ENCODE assay signal across 10 cellular contexts in the genomic region with DNA sequence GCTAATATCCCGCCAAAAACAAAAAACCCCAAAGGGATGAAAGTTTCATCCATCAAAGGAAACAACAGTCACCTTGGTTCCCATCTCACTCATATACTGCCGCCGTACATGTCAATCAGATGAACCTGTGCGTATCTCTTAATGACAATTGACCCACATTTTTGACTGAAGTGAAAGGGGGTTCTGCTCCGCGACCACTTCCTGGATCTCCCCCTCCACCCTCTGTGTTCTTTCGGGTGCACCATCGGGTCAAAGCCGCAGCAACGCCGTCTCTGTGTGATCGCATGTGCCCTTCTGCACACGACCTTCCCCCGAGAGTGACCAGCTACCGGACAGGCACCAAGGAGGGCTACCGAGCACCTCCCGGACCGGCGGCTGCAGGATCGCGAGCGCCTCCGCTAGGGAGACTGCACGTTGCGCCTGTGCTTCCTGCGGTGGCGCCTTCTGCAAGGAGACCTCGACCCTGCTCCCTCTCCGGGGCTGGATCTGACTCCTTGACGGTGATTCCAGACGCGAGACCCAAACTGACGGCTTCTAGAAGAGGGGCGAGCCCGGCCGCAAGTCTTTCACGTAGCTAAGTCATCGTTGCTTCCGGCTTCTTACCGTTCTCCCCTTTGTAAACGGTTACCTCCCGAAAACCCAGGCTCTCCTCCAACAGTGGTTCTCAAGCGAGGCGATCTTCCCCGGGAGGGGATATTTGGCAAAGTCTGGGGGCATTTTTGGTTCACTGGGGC. TPM values are rescaled to one million over a fixed set of nuclear protein-coding genes. Genes with fewer than 3 reads are reported as not detected.
DNase-seq lines count a peak whose midpoint lies in the region; ATAC-seq and TF ChIP-seq lines count a peak whose summit lies in the region.
"Not testable (repeated sequence)": the region's sequence is repeated elsewhere in the genome, so short reads cannot be mapped to it uniquely, and the experiment has no call there.
"Had no signal": no experiment of that assay in that cellular context is flagged by ENCODE, and none has a peak within 500 bp of the region (broad histone marks: within the 10 kb centered on the region; RNA-seq: fewer than 3 reads in every experiment).

No MANE protein-coding gene starts in this region.

- DNase-seq in activated CD4-positive, alpha-beta memory T cell treated with anti-CD3 and anti-CD28 coated beads, Interleukin-2, amount 10 ng/mL, durations not matched to agents 7 days and 5 days = peak; percentile 26
- DNase-seq in kidney epithelial cell (ENCODE audit: low read depth); upper lobe of right lung: not testable (repeated sequence)
- DNase-seq in posterior cingulate gyrus = peak in 6 of 10 donors; percentile 15 to 89 (median 52)

- H3K9me2 ChIP-seq in Loucy (replicated peaks; ENCODE audit: low read depth, low read length) = not testable (repeated sequence)

- POLR2A ChIA-PET in activated CD4-positive, alpha-beta memory T cell treated with anti-CD3 and anti-CD28 coated beads, Interleukin-2, amount 10 ng/mL, durations not matched to agents 7 days and 5 days (lab: Charles Lee) = not testable (repeated sequence)

- H3K27ac Mint-ChIP-seq in activated CD4-positive, alpha-beta memory T cell treated with anti-CD3 and anti-CD28 coated beads, Interleukin-2, amount 10 ng/mL, durations not matched to agents 7 days and 5 days = peak overlapping the region; percentile 79

- peak overlapping the region; percentile 85 for H3K4me2 ChIP-seq in Loucy (ENCODE audit: low read depth, low read length, poor library complexity, severe bottlenecking)

- not testable (repeated sequence) for H3K4me1 ChIP-seq in Loucy (ENCODE audit: insufficient read depth, low read length, poor library complexity, severe bottlenecking); ectodermal cell (ENCODE audit: control insufficient read depth, insufficient read depth, low read length); upper lobe of right lung

- intact Hi-C loops in posterior cingulate gyrus (cut with DNase I); upper lobe of right lung (cut with DNase I): not testable (repeated sequence)

- H3K27me3 Mint-ChIP-seq in activated CD4-positive, alpha-beta memory T cell treated with anti-CD3 and anti-CD28 coated beads, Interleukin-2, amount 10 ng/mL, durations not matched to agents 7 days and 5 days = not testable (repeated sequence)

- not testable (repeated sequence) for H3K4me1 Mint-ChIP-seq in activated CD4-positive, alpha-beta memory T cell treated with anti-CD3 and anti-CD28 coated beads, Interleukin-2, amount 10 ng/mL, durations not matched to agents 7 days and 5 days

- H3K9me3 Mint-ChIP-seq in activated CD4-positive, alpha-beta memory T cell treated with anti-CD3 and anti-CD28 coated beads, Interleukin-2, amount 10 ng/mL, durations not matched to agents 7 days and 5 days = not testable (repeated sequence)

- CTCF ChIA-PET in activated CD4-positive, alpha-beta memory T cell treated with anti-CD3 and anti-CD28 coated beads, Interleukin-2, amount 10 ng/mL, durations not matched to agents 7 days and 5 days (lab: Charles Lee) = not testable (repeated sequence)

- not testable (repeated sequence) for H3F3A ChIP-seq in Loucy (ENCODE audit: low read depth)

- H3K79me2 ChIP-seq in Loucy (ENCODE audit: insufficient read depth, low read length) = not testable (repeated sequence)

- H3K9ac ChIP-seq in Loucy (ENCODE audit: low read depth, low read length, poor library complexity, severe bottlenecking) = peak overlapping the region; percentile 75

- peaks cover 21% of the 10 kb centered on the region for H3K36me3 Mint-ChIP-seq in activated CD4-positive, alpha-beta memory T cell treated with anti-CD3 and anti-CD28 coated beads, Interleukin-2, amount 10 ng/mL, durations not matched to agents 7 days and 5 days (ENCODE audit: low read depth)

- H3K4me3 ChIP-seq in Loucy (ENCODE audit: low read length, poor library complexity, severe bottlenecking) (peak overlapping the region; percentile 92), ectodermal cell (ENCODE audit: insufficient read depth, low read depth, low read length) (peak overlapping the region; percentile 47), kidney epithelial cell (ENCODE audit: low read depth, low read length) (peak overlapping the region; percentile 48), upper lobe of right lung (peak overlapping the region; percentile 55)

- H4K20me1 ChIP-seq in Loucy (ENCODE audit: insufficient read depth, low read length, poor library complexity, severe bottlenecking) = not testable (repeated sequence)

- H3K9me3 ChIP-seq in Loucy (ENCODE audit: insufficient read depth, low read depth, low read length); ectodermal cell (ENCODE audit: control insufficient read depth, low read length); upper lobe of right lung: not testable (repeated sequence)

- TF ChIP-seq CTCF in Loucy (conservative IDR thresholded peaks at IDR 0.05; ENCODE audit: low read length) = peak; percentile 20; the same call in 1 of the 2 replicates
- not testable (repeated sequence) for TF ChIP-seq CTCF in kidney epithelial cell (IDR thresholded peaks at IDR 0.05; ENCODE audit: insufficient read depth, low read length, poor library complexity, severe bottlenecking); upper lobe of right lung (IDR thresholded peaks at IDR 0.05)

- not testable (repeated sequence) for H3K27ac ChIP-seq in ectodermal cell (ENCODE audit: insufficient read depth, low read depth, low read length, poor library complexity, severe bottlenecking); upper lobe of right lung

- 1% methylated on average over 20 to 22 of the region's 45 CpGs for WGBS in ectodermal cell, 2 experiments

- not testable (repeated sequence) for H3K27me3 ChIP-seq in Loucy (ENCODE audit: insufficient read depth, low read length, poor library complexity, severe bottlenecking); ectodermal cell (ENCODE audit: control insufficient read depth, insufficient read depth, low read length, poor library complexity, severe bottlenecking); kidney epithelial cell (ENCODE audit: control insufficient read depth, insufficient read depth, low read length); upper lobe of right lung

- ATAC-seq in GM18867 (IDR thresholded peaks at IDR 0.05; ENCODE audit: unreplicated experiment) (peak; percentile 27), HG02798 (IDR thresholded peaks at IDR 0.05; ENCODE audit: poor library complexity, unreplicated experiment) (peak; percentile 25), upper lobe of right lung (peak; percentile 78)

- H3K4me3 Mint-ChIP-seq in activated CD4-positive, alpha-beta memory T cell treated with anti-CD3 and anti-CD28 coated beads, Interleukin-2, amount 10 ng/mL, durations not matched to agents 7 days and 5 days = peak overlapping the region; percentile 88

- not testable (repeated sequence) for H3K36me3 ChIP-seq in Loucy (ENCODE audit: insufficient read depth, low read length); ectodermal cell (ENCODE audit: control insufficient read depth, insufficient read depth, low read length); kidney epithelial cell (ENCODE audit: control insufficient read depth, insufficient read depth, low read length); upper lobe of right lung

- peak overlapping the region; percentile 64 for H2AFZ ChIP-seq in Loucy (ENCODE audit: low read length)

RNA-seq across cellular contexts. Expression of gene RHD, which starts 5.6 kb away (rescaled TPM):
- total RNA-seq in activated CD4-positive, alpha-beta memory T cell treated with anti-CD3 and anti-CD28 coated beads, Interleukin-2, amount 10 ng/mL, durations not matched to agents 7 days and 5 days = not detected
- not detected for polyA plus RNA-seq in ectodermal cell (2013, experiment 1 of 4)
- 0.14 TPM for polyA plus RNA-seq in ectodermal cell (2013, experiment 2 of 4)
- polyA plus RNA-seq in ectodermal cell (2013, experiment 3 of 4) = not detected
- not detected for polyA plus RNA-seq in ectodermal cell (2013, experiment 4 of 4)
- total RNA-seq in kidney epithelial cell (not detected in 2 replicates), upper lobe of right lung (not detected)
- total RNA-seq: mesenteric fat pad, SJSA1 had no signal

RNA-seq across cellular contexts. Expression of gene RSRP1, which starts 19.5 kb away (rescaled TPM):
- 100 to 1,000 TPM; 236 to 237 TPM for total RNA-seq in activated CD4-positive, alpha-beta memory T cell treated with anti-CD3 and anti-CD28 coated beads, Interleukin-2, amount 10 ng/mL, durations not matched to agents 7 days and 5 days
- 136 TPM for polyA plus RNA-seq in ectodermal cell (2013, experiment 1 of 4)
- 120 TPM for polyA plus RNA-seq in ectodermal cell (2013, experiment 2 of 4)
- polyA plus RNA-seq in ectodermal cell (2013, experiment 3 of 4) = 116 TPM
- polyA plus RNA-seq in ectodermal cell (2013, experiment 4 of 4) = 129 TPM
- total RNA-seq in kidney epithelial cell (48.6 and 55.0 TPM in 2 replicates), upper lobe of right lung (155 TPM)

RNA-seq across cellular contexts. Expression of gene SYF2, which starts 34.4 kb away (rescaled TPM):
- total RNA-seq in activated CD4-positive, alpha-beta memory T cell treated with anti-CD3 and anti-CD28 coated beads, Interleukin-2, amount 10 ng/mL, durations not matched to agents 7 days and 5 days = 10 to 100 TPM; 53.4 to 53.5 TPM
- 54.7 TPM for polyA plus RNA-seq in ectodermal cell (2013, experiment 1 of 4)
- 63.1 TPM for polyA plus RNA-seq in ectodermal cell (2013, experiment 2 of 4)
- 53.5 TPM for polyA plus RNA-seq in ectodermal cell (2013, experiment 3 of 4)
- 63.8 TPM for polyA plus RNA-seq in ectodermal cell (2013, experiment 4 of 4)
- total RNA-seq in kidney epithelial cell (63.3 and 80.7 TPM in 2 replicates), upper lobe of right lung (38.8 TPM)

Comparison
In these comparisons a context has a peak if more than half of its experiments do, and no peak if none do; other contexts are left out.
1. ATAC-seq: peak in every context shown above with its lines; median percentile 78 in upper lobe of right lung; 27 in GM18867; 25 in HG02798.